7 cellular contexts compared by ENCODE assay signal in the genomic region with DNA sequence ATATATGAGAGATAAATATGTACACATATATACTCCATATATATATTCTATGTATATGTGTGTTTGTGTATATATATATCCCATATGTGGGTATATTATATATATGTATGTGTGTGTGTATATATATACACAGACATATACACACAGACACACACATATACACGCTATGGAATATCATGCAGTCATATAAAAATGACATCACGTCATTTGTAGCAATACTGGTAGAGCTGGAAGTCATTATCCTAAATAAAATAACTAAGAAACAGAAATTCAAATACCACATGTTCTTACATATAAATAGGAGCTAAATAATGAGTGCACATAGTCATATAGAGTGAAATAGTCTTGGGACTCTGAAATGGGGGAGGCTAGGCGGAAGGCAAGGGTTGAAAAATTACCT.
"Had no signal": no experiment of that assay in that cellular context is flagged by ENCODE, and none has a peak within 500 bp of the region (broad histone marks: within the 10 kb centered on the region; RNA-seq: fewer than 3 reads in every experiment).

No MANE protein-coding gene starts in this region.

- H3K9ac ChIP-seq: KMS-11 had no signal

- H3K27ac ChIP-seq: HL-60, KMS-11 had no signal

- H3K4me2 ChIP-seq: KMS-11 had no signal

- DNase-seq: IMR-90, KBM-7, KG1 had no signal

- ATAC-seq: K562 had no signal

- FAIRE-seq: HTR-8/SVneo, K562 had no signal

- H3K4me3 ChIP-seq: K562 had no signal
